In the genomic region with DNA sequence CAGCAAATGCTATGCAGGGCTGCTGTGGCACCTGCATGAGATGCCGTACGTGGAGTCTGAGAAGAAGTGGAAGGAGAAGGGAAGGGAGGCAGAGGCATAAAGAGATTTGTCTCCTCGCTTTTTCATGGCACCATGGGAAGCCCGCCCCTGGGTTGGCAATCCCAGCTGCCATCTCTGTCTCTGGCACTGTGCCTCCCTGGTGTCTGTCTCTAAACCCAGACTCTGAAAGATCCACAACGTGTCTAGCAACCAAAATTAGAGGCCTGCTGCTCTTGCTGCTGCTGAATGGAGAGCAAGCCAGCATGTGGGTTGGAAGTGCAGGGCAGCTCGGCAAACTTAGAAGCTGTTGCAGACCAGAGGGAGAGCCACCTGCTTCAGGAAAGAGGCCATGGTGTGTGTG, we compare ENCODE assay signal across 10 cellular contexts.
"Had no signal": no experiment of that assay in that cellular context is flagged by ENCODE, and none has a peak within 500 bp of the region (broad histone marks: within the 10 kb centered on the region; RNA-seq: fewer than 3 reads in every experiment).

No MANE protein-coding gene starts in this region.

- H3K36me3 ChIP-seq: esophagus muscularis mucosa, sigmoid colon, tibial nerve, uterus had no signal

- H3K27me3 ChIP-seq: esophagus muscularis mucosa, sigmoid colon, tibial nerve, uterus had no signal

- H3K27ac ChIP-seq: esophagus muscularis mucosa, sigmoid colon, tibial nerve, uterus had no signal

- H3K9me3 ChIP-seq: esophagus muscularis mucosa, sigmoid colon, tibial nerve, uterus had no signal

- H3K4me1 ChIP-seq: uterus had no signal

- H3K4me3 ChIP-seq: esophagus muscularis mucosa, sigmoid colon, tibial nerve, uterus had no signal

- DNase-seq: activated naive CD4-positive, alpha-beta T cell; mesendoderm; nephron progenitor cell; sigmoid colon; stimulated activated CD4-positive, alpha-beta T cell treated with anti-CD3 and anti-CD28 coated beads, Interleukin-2, amount 100 ng/mL, for 24 hours; T-cell; T-helper 9 cell; uterus had no signal
